Comparison of ENCODE assay signal across 8 cellular contexts in genomic region chrX:152831391-152831790, GRCh38. TPM values are rescaled to one million over a fixed set of nuclear protein-coding genes. Genes with fewer than 3 reads are reported as not detected.
DNase-seq lines count a peak whose midpoint lies in the region; ATAC-seq and TF ChIP-seq lines count a peak whose summit lies in the region.

No MANE protein-coding gene starts in this region.

- H3F3A ChIP-seq in GM23338 (replicated peaks; ENCODE audit: low read depth), result no peaks in the 10 kb centered on the region

- H3K27me3 Mint-ChIP-seq in GM23338 (ENCODE audit: insufficient read depth, low read depth, poor library complexity) (peaks cover 4% of the 10 kb centered on the region), T-helper 17 cell (no peaks in the 10 kb centered on the region)

- ATAC-seq in GM23338 (no peak; the same call in 2 of the 3 replicates), T-helper 17 cell (no peak), gastroesophageal sphincter (no peak)

- H3K27ac ChIP-seq in GM23338 (ENCODE audit: low read depth), result no peak overlapping the region
- H3K27ac ChIP-seq in gastroesophageal sphincter, result peak overlapping the region in 3 of 4 donors; percentile 77 to 80 (median 77)

- H3K4me3 ChIP-seq in GM23338, result peak overlapping the region; percentile 75
- H3K4me3 ChIP-seq in gastroesophageal sphincter, result peak overlapping the region; percentile 68 to 79
- peak overlapping the region; percentile 87 for H3K4me3 ChIP-seq in skeletal muscle satellite cell (ENCODE audit: low read length)

- H3K79me2 ChIP-seq in GM23338 (replicated peaks; ENCODE audit: insufficient read depth), result peaks cover 40% of the 10 kb centered on the region

- H3K27ac Mint-ChIP-seq in GM23338 (peak overlapping the region; percentile 86), T-helper 17 cell (peak overlapping the region; percentile 95)

- H3K9me3 ChIP-seq in T-helper 17 cell (ENCODE audit: control insufficient read depth, low read length, poor library complexity, severe bottlenecking), result no peaks in the 10 kb centered on the region
- H3K9me3 ChIP-seq in gastroesophageal sphincter, result no peaks in the 10 kb centered on the region
- H3K9me3 ChIP-seq in skeletal muscle satellite cell (replicated peaks; ENCODE audit: low read length), result no peaks in the 10 kb centered on the region

- H3K4me3 Mint-ChIP-seq in GM23338 (peak overlapping the region; percentile 95), T-helper 17 cell (peak overlapping the region; percentile 94)

- no peak for TF ChIP-seq EP300 in gastroesophageal sphincter (IDR thresholded peaks at IDR 0.05)

- H3K9ac ChIP-seq in skeletal muscle satellite cell (ENCODE audit: low read depth, low read length), result peak overlapping the region; percentile 90

- TF ChIP-seq POLR2A in gastroesophageal sphincter (IDR thresholded peaks at IDR 0.05), result no peak

- no peaks in the 10 kb centered on the region for H3K9me2 ChIP-seq in GM23338 (ENCODE audit: insufficient read depth)

- H3K36me3 ChIP-seq in GM23338 (ENCODE audit: insufficient read depth) (no peaks in the 10 kb centered on the region), gastroesophageal sphincter (peaks cover 0 to 29% of the 10 kb centered on the region in 2 donors), skeletal muscle satellite cell (ENCODE audit: insufficient read depth, low read length) (peaks cover 10% of the 10 kb centered on the region)

- no peaks in the 10 kb centered on the region; the same call in 2 of the 3 replicates for H3K9me3 Mint-ChIP-seq in GM23338

- H3K4me2 ChIP-seq in GM23338 (peak overlapping the region; percentile 86), skeletal muscle satellite cell (ENCODE audit: low read length) (peak overlapping the region; percentile 87)

- H3K27me3 ChIP-seq in GM23338 (ENCODE audit: insufficient read depth) (no peaks in the 10 kb centered on the region), gastroesophageal sphincter (no peaks in the 10 kb centered on the region), skeletal muscle satellite cell (ENCODE audit: control insufficient read depth, insufficient read depth, low read length) (no peaks in the 10 kb centered on the region)

- DNase-seq in GM23338 (ENCODE audit: low spot score), result no peak
- no peak for DNase-seq in T-helper 17 cell
- no peak for DNase-seq in retina
- DNase-seq in hypothalamus (lab: John Stamatoyannopoulos, UW), result no peak
- no peak for DNase-seq in NCI-H526 treated with DMSO at 0.1 percent for 48 hours (lab: John Stamatoyannopoulos, UW)
- DNase-seq in foreskin melanocyte, result no peak

- H3K4me1 Mint-ChIP-seq in GM23338, result peaks cover 12% of the 10 kb centered on the region
- H3K4me1 Mint-ChIP-seq in T-helper 17 cell, result peaks cover 11% of the 10 kb centered on the region

- H4K20me1 ChIP-seq in GM23338 (replicated peaks; ENCODE audit: insufficient read depth), result no peaks in the 10 kb centered on the region

- WGBS in gastroesophageal sphincter (ENCODE audit: low coverage in 1 of 2), 2 donors, result 29% methylated on average over 5 of the region's 10 CpGs; no CpG with 5 or more reads in 1 of the 2 donors

- TF ChIP-seq CTCF in GM23338 (conservative IDR thresholded peaks at IDR 0.05; ENCODE audit: low read depth in 2 of 2), result no peak
- no peak for TF ChIP-seq CTCF in gastroesophageal sphincter (IDR thresholded peaks at IDR 0.05)

- H3K4me1 ChIP-seq in GM23338 (ENCODE audit: insufficient read depth) (no peaks in the 10 kb centered on the region; the same call in none of the 2 replicates), gastroesophageal sphincter (peaks cover 0 to 21% (median 0%) of the 10 kb centered on the region in 3 donors), skeletal muscle satellite cell (ENCODE audit: control insufficient read depth, insufficient read depth, low read length) (no peaks in the 10 kb centered on the region)

- H3K36me3 Mint-ChIP-seq in GM23338 (ENCODE audit: low read depth), result peaks cover 33% of the 10 kb centered on the region
- H3K36me3 Mint-ChIP-seq in T-helper 17 cell (ENCODE audit: low read depth), result peaks cover 2% of the 10 kb centered on the region

- no peak overlapping the region for H2AFZ ChIP-seq in GM23338

TF ChIP-seq in GM23338, 12 proteins besides CTCF, POLR2A, EP300 and RAD21:
- TF ChIP-seq EZH2phosphoT487 (IDR thresholded peaks at IDR 0.05; ENCODE audit: unreplicated experiment) (no peak), NANOG (IDR thresholded peaks at IDR 0.05; ENCODE audit: borderline replicate concordance) (no peak), STAT1 (IDR thresholded peaks at IDR 0.05; ENCODE audit: unreplicated experiment) (no peak), ZNF331 (CRISPR knock-in tag; IDR thresholded peaks at IDR 0.05; ENCODE audit: low read depth) (no peak), ZNF114 (CRISPR knock-in tag; IDR thresholded peaks at IDR 0.05) (no peak)

RNA-seq across cellular contexts. Expression of gene NSDHL, which starts 0.5 kb away (rescaled TPM):
- 32.0 and 34.3 TPM in 2 replicates for total RNA-seq in GM23338 (2014; rRNA removed; shearing (Covaris generic))
- 28.2 and 32.4 TPM in 2 replicates for polyA plus RNA-seq in GM23338 (2016; fragmentation: Nextera tagmentation; extraction: Ambion mirVana)
- 1 to 10 TPM; 4.3 to 5.3 TPM for total RNA-seq in T-helper 17 cell
- total RNA-seq in gastroesophageal sphincter, result 10 to 100 TPM in 3 of 4 donors, 1 to 10 TPM in 1; 3.7 to 14.2 (median 10.8) TPM
- 12.7 and 20.5 TPM in 2 replicates for total RNA-seq in skeletal muscle satellite cell (2012; rRNA removed)

RNA-seq across cellular contexts. Expression of gene CETN2, which starts 0.8 kb away (rescaled TPM):
- 20.4 and 23.9 TPM in 2 replicates for total RNA-seq in GM23338 (2014; rRNA removed; shearing (Covaris generic))
- 53.4 and 53.7 TPM in 2 replicates for polyA plus RNA-seq in GM23338 (2016; fragmentation: Nextera tagmentation; extraction: Ambion mirVana)
- total RNA-seq in T-helper 17 cell (1 to 10 TPM; 7.5 to 9.4 TPM), gastroesophageal sphincter (10 to 100 TPM; 53.0 to 75.2 (median 60.3) TPM)
- total RNA-seq in skeletal muscle satellite cell (2012; rRNA removed), result 33.0 and 38.0 TPM in 2 replicates
